In genomic region chr17:66549731-66550207, GRCh38 we compare ENCODE assay signal across 11 cellular contexts.
DNase-seq lines count a peak whose midpoint lies in the region; ATAC-seq, FAIRE-seq and TF ChIP-seq lines count a peak whose summit lies in the region.
"Had no signal": no experiment of that assay in that cellular context is flagged by ENCODE, and none has a peak within 500 bp of the region (broad histone marks: within the 10 kb centered on the region; RNA-seq: fewer than 3 reads in every experiment).

No MANE protein-coding gene starts in this region.

- BruUV-seq in OCI-LY7 (replicated peaks; lab: Mats Ljungman, UMichigan), result no TSS peak

- H3K4me3 ChIP-seq in astrocyte (ENCODE audit: insufficient read depth, low read depth, low read length) (no peak overlapping the region), OCI-LY7 (ENCODE audit: low read depth, low read length, poor library complexity, severe bottlenecking) (no peak overlapping the region)

- H3K9me3 Mint-ChIP-seq in astrocyte (ENCODE audit: unreplicated experiment), result no peaks in the 10 kb centered on the region
- H3K9me3 Mint-ChIP-seq in stimulated activated naive B cell treated with anti-CD40 and anti-IgM and Interleukin-4, amounts not matched to agents 10 μg/mL and 1 μg/mL and 100 μg/mL, for 72 hours, result peaks cover 8 to 12% of the 10 kb centered on the region in 2 donors

- no peak for ATAC-seq in stimulated activated naive B cell treated with anti-CD40 and anti-IgM and Interleukin-4, amounts not matched to agents 10 μg/mL and 1 μg/mL and 100 μg/mL, for 72 hours (replicated peaks)

- H3K9me3 ChIP-seq in astrocyte (ENCODE audit: insufficient read depth, low read depth, low read length) (no peaks in the 10 kb centered on the region), OCI-LY7 (ENCODE audit: low read length) (peaks cover 5% of the 10 kb centered on the region)

- no peaks in the 10 kb centered on the region for H3K27me3 Mint-ChIP-seq in astrocyte (ENCODE audit: low read depth, unreplicated experiment)
- H3K27me3 Mint-ChIP-seq in stimulated activated naive B cell treated with anti-CD40 and anti-IgM and Interleukin-4, amounts not matched to agents 10 μg/mL and 1 μg/mL and 100 μg/mL, for 72 hours, result no peaks in the 10 kb centered on the region

- FAIRE-seq in astrocyte (lab: Jason Lieb, UNC), result peak; percentile 91
- FAIRE-seq: D721Med had no signal

- H3K36me3 Mint-ChIP-seq in astrocyte (ENCODE audit: low read depth, unreplicated experiment), result peaks cover 3% of the 10 kb centered on the region
- no peaks in the 10 kb centered on the region for H3K36me3 Mint-ChIP-seq in stimulated activated naive B cell treated with anti-CD40 and anti-IgM and Interleukin-4, amounts not matched to agents 10 μg/mL and 1 μg/mL and 100 μg/mL, for 72 hours

- intact Hi-C loops in OCI-LY7 (cut with micrococcal nuclease; ENCODE audit: unreplicated experiment), result no loop called here

- peak overlapping the region; percentile 51 for H3K4me3 Mint-ChIP-seq in astrocyte (ENCODE audit: unreplicated experiment)
- no peak overlapping the region for H3K4me3 Mint-ChIP-seq in stimulated activated naive B cell treated with anti-CD40 and anti-IgM and Interleukin-4, amounts not matched to agents 10 μg/mL and 1 μg/mL and 100 μg/mL, for 72 hours

- H3K4me1 ChIP-seq in astrocyte (ENCODE audit: insufficient read depth, low read length), result peaks cover 36% of the 10 kb centered on the region
- H3K4me1 ChIP-seq in OCI-LY7 (ENCODE audit: insufficient read depth, low read length, poor library complexity, severe bottlenecking), result no peaks in the 10 kb centered on the region

- no peak overlapping the region for H2AFZ ChIP-seq in astrocyte (ENCODE audit: low read depth, low read length)
- H2AFZ ChIP-seq in OCI-LY7 (ENCODE audit: low read length), result no peak overlapping the region

- TF ChIP-seq CTCF in astrocyte (IDR thresholded peaks at IDR 0.05; ENCODE audit: insufficient read depth, low read depth, low read length) (no peak), OCI-LY7 (conservative IDR thresholded peaks at IDR 0.05; ENCODE audit: low read length) (no peak)

- POLR2A ChIA-PET in OCI-LY7 (lab: Charles Lee), result interaction anchor here (1.0 kb wide), 1 partner anchor 237 kb away, joined by 3 read pairs; no protein-coding TSS in a partner anchor

- H3K36me3 ChIP-seq in astrocyte (ENCODE audit: insufficient read depth, low read length) (no peaks in the 10 kb centered on the region), OCI-LY7 (ENCODE audit: insufficient read depth, low read length) (no peaks in the 10 kb centered on the region)
- H3K36me3 ChIP-seq: WERI-Rb-1 had no signal

- H3K9ac ChIP-seq in astrocyte (ENCODE audit: low read length), result peak overlapping the region; percentile 64

- H3K27ac Mint-ChIP-seq in astrocyte (ENCODE audit: unreplicated experiment), result peak overlapping the region; percentile 91
- no peak overlapping the region for H3K27ac Mint-ChIP-seq in stimulated activated naive B cell treated with anti-CD40 and anti-IgM and Interleukin-4, amounts not matched to agents 10 μg/mL and 1 μg/mL and 100 μg/mL, for 72 hours

- CTCF ChIA-PET in OCI-LY7 (lab: Charles Lee; ENCODE audit: unreplicated experiment), result no interaction called here

- H4K20me1 ChIP-seq in astrocyte (ENCODE audit: insufficient read depth, low read length), result no peaks in the 10 kb centered on the region
- no peaks in the 10 kb centered on the region for H4K20me1 ChIP-seq in OCI-LY7 (ENCODE audit: insufficient read depth, low read length)

- DNase-seq in AG08396 (ENCODE audit: low spot score), result peak; percentile 60
- peak; percentile 85 for DNase-seq in HS-5 (ENCODE audit: low read depth)
- DNase-seq in astrocyte (ENCODE audit: low read depth), result peak; percentile 96
- DNase-seq in islet precursor cell, result peak; percentile 80
- DNase-seq in NCI-H524 treated with DMSO at 0.1 percent for 48 hours (lab: John Stamatoyannopoulos, UW), result no peak
- no peak for DNase-seq in OCI-LY7 (ENCODE audit: low spot score)
- no peak for DNase-seq in stimulated activated naive B cell treated with anti-CD40 and anti-IgM and Interleukin-4, amounts not matched to agents 10 μg/mL and 1 μg/mL and 100 μg/mL, for 72 hours
- DNase-seq in OCI-M1 (lab: John Stamatoyannopoulos, UW), result no peak
- DNase-seq: NCI-H69, WERI-Rb-1 had no signal

- H3K4me2 ChIP-seq in astrocyte (ENCODE audit: low read length) (peak overlapping the region; percentile 68), OCI-LY7 (ENCODE audit: low read length) (no peak overlapping the region)

- H3K79me2 ChIP-seq in astrocyte (ENCODE audit: insufficient read depth, low read length) (peaks cover 17% of the 10 kb centered on the region), OCI-LY7 (ENCODE audit: insufficient read depth, low read depth, low read length) (no peaks in the 10 kb centered on the region)

- peaks cover 47% of the 10 kb centered on the region for H3K4me1 Mint-ChIP-seq in astrocyte (ENCODE audit: low read depth, unreplicated experiment)
- no peaks in the 10 kb centered on the region for H3K4me1 Mint-ChIP-seq in stimulated activated naive B cell treated with anti-CD40 and anti-IgM and Interleukin-4, amounts not matched to agents 10 μg/mL and 1 μg/mL and 100 μg/mL, for 72 hours

- H3K27ac ChIP-seq in astrocyte (ENCODE audit: low read depth, low read length) (peak overlapping the region; percentile 93), OCI-LY7 (ENCODE audit: low read depth, low read length, poor library complexity, severe bottlenecking) (no peak overlapping the region)
- H3K27ac ChIP-seq: WERI-Rb-1 had no signal

- no peaks in the 10 kb centered on the region for H3K27me3 ChIP-seq in astrocyte (ENCODE audit: insufficient read depth, low read length)

- H3K9me2 ChIP-seq in OCI-LY7 (ENCODE audit: insufficient read depth, low read length), result no peaks in the 10 kb centered on the region

Comparison
In these comparisons a context has a peak if more than half of its experiments do, and no peak if none do; other contexts are left out.
1. DNase-seq: peak in AG08396 (single experiment), HS-5 (single experiment), astrocyte (single experiment) and islet precursor cell (single experiment); none in NCI-H524 treated with DMSO at 0.1 percent for 48 hours (single experiment), OCI-LY7 (single experiment), stimulated activated naive B cell treated with anti-CD40 and anti-IgM and Interleukin-4, amounts not matched to agents 10 μg/mL and 1 μg/mL and 100 μg/mL, for 72 hours (single experiment) and OCI-M1 (single experiment).